In the genomic region with DNA sequence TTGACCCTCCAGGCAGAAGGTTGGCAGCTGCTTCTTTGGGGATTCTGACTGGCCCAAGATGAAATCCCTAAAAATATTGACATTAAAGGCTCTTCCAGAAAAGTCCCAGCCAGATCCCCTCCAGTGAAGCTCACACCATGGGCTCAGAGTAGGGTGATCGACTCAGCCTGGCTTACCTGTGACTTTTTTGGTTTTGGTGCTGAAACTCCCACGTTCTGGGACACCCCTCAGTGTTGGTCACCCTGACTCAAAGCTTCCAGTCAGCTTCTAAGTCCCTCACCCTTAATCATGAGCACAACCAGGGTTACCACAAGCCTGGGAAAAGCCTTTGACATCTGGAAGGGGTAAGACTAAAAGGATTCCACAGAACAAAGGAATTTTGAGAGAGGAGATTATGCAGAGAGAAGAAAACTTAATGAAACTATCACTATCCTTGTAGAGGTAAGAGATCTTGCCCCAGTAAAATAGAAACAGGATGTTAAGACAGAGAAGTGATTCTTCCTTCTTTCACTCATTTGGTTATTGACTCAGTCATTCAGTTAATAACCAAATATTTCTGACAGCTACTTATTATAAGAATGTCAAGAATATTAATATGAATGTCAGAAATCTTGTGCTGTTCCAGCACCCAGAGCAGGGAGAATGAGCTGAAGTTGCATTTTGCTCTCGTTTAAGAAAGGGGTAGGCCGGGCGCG, we compare ENCODE assay signal across 17 cellular contexts.
DNase-seq lines count a peak whose midpoint lies in the region; ATAC-seq lines count a peak whose summit lies in the region.
"Had no signal": no experiment of that assay in that cellular context is flagged by ENCODE, and none has a peak within 500 bp of the region (broad histone marks: within the 10 kb centered on the region; RNA-seq: fewer than 3 reads in every experiment).

No MANE protein-coding gene starts in this region.

- DNase-seq in NCI-H82 (lab: John Stamatoyannopoulos, UW) (peak; percentile 60), NCI-H82 treated with DMSO at 0.1 percent for 48 hours (lab: John Stamatoyannopoulos, UW; ENCODE audit: unreplicated experiment) (no peak), memory B cell (ENCODE audit: low spot score in 2 of 2) (no peak), activated gamma-delta T cell treated with Interleukin-2 at 50 U/mL for 16 hours (no peak), NCI-H2081 (lab: John Stamatoyannopoulos, UW) (no peak), SHP77 (lab: John Stamatoyannopoulos, UW) (no peak)
- DNase-seq: activated naive CD4-positive, alpha-beta T cell treated with anti-CD3 and anti-CD28 coated beads, Interleukin-2, amount 10 ng/mL, durations not matched to agents 7 days and 5 days; CD4-positive, alpha-beta memory T cell; EL; left ventricle myocardium superior; NCI-H1694; NCI-H510A; PC-9; trophoblast cell had no signal

- no peaks in the 10 kb centered on the region for H3K36me3 Mint-ChIP-seq in memory B cell
- H3K36me3 Mint-ChIP-seq: activated naive CD4-positive, alpha-beta T cell treated with anti-CD3 and anti-CD28 coated beads, Interleukin-2, amount 10 ng/mL, durations not matched to agents 7 days and 5 days; CD4-positive, alpha-beta memory T cell had no signal

- peak overlapping the region; percentile 56 for H3K27ac Mint-ChIP-seq in memory B cell
- H3K27ac Mint-ChIP-seq: activated naive CD4-positive, alpha-beta T cell treated with anti-CD3 and anti-CD28 coated beads, Interleukin-2, amount 10 ng/mL, durations not matched to agents 7 days and 5 days; CD4-positive, alpha-beta memory T cell; nephron had no signal

- no peaks in the 10 kb centered on the region for H3K27me3 Mint-ChIP-seq in memory B cell

- H3K9me3 Mint-ChIP-seq in memory B cell, result no peaks in the 10 kb centered on the region
- H3K9me3 Mint-ChIP-seq: activated naive CD4-positive, alpha-beta T cell treated with anti-CD3 and anti-CD28 coated beads, Interleukin-2, amount 10 ng/mL, durations not matched to agents 7 days and 5 days; CD4-positive, alpha-beta memory T cell; nephron had no signal

- H3K4me1 Mint-ChIP-seq in memory B cell, result peaks cover 17% of the 10 kb centered on the region
- H3K4me1 Mint-ChIP-seq: activated naive CD4-positive, alpha-beta T cell treated with anti-CD3 and anti-CD28 coated beads, Interleukin-2, amount 10 ng/mL, durations not matched to agents 7 days and 5 days; nephron had no signal

- peak overlapping the region; percentile 77 for H3K4me3 Mint-ChIP-seq in memory B cell
- H3K4me3 Mint-ChIP-seq: activated naive CD4-positive, alpha-beta T cell treated with anti-CD3 and anti-CD28 coated beads, Interleukin-2, amount 10 ng/mL, durations not matched to agents 7 days and 5 days; CD4-positive, alpha-beta memory T cell; nephron had no signal

- ATAC-seq in GM19452 (IDR thresholded peaks at IDR 0.05; ENCODE audit: unreplicated experiment) (peak; percentile 52), HG03175 (IDR thresholded peaks at IDR 0.05; ENCODE audit: unreplicated experiment) (peak; percentile 61), memory B cell (ENCODE audit: low read depth) (peak; percentile 75)
- ATAC-seq: left ventricle myocardium superior had no signal
